Comparison of ENCODE assay signal across 1 cellular context in genomic region chr3:195909645-195910498, GRCh38.
TF ChIP-seq lines count a peak whose summit lies in the region.

No MANE protein-coding gene starts in this region.

TF ChIP-seq in K562, 482 proteins besides CTCF, POLR2A, EP300 and RAD21 (continued from another document and continues in another):
- TF ChIP-seq ZBTB12 (CRISPR knock-in tag; IDR thresholded peaks at IDR 0.05): no peak
- no peak for TF ChIP-seq MXI1 (IDR thresholded peaks at IDR 0.05; ENCODE audit: low read depth, low read length)
- no peak for TF ChIP-seq ZNF165 (CRISPR knock-in tag; IDR thresholded peaks at IDR 0.05; ENCODE audit: borderline replicate concordance)
- no peak for TF ChIP-seq USF2 (CRISPR knock-in tag; IDR thresholded peaks at IDR 0.05)
- no peak for TF ChIP-seq BMI1 (IDR thresholded peaks at IDR 0.05; ENCODE audit: low read length)
- TF ChIP-seq GTF2E2 (tag; IDR thresholded peaks at IDR 0.05): no peak
- TF ChIP-seq EHMT2 (IDR thresholded peaks at IDR 0.05): no peak
- no peak for TF ChIP-seq MNT (conservative IDR thresholded peaks at IDR 0.05)
- TF ChIP-seq ETV6 (IDR thresholded peaks at IDR 0.05; ENCODE audit: borderline replicate concordance in 1 of 2, low read depth in 2 of 2, low read length in 1 of 2): no peak
- TF ChIP-seq ETV6 (CRISPR knock-in tag; IDR thresholded peaks at IDR 0.05; ENCODE audit: borderline replicate concordance): no peak
- no peak for TF ChIP-seq BHLHE40 (IDR thresholded peaks at IDR 0.05; ENCODE audit: low read length)
- TF ChIP-seq TRIM28 (IDR thresholded peaks at IDR 0.05): no peak
- TF ChIP-seq TSHZ1 (CRISPR knock-in tag; IDR thresholded peaks at IDR 0.05): no peak
- TF ChIP-seq CBX1 (IDR thresholded peaks at IDR 0.05; ENCODE audit: low read depth): no peak
- no peak for TF ChIP-seq SMARCC2 (IDR thresholded peaks at IDR 0.05; ENCODE audit: low read depth)
- TF ChIP-seq ARID3A (IDR thresholded peaks at IDR 0.05; ENCODE audit: borderline replicate concordance, low read depth, low read length): no peak
- 0 out of 2 replicates have a peak, but pooled peaks have one; percentile 30 for TF ChIP-seq POLR2AphosphoS5 (IDR thresholded peaks at IDR 0.05; ENCODE audit: control insufficient read depth, insufficient read depth, low read depth, low read length)
- no peak for TF ChIP-seq HNRNPK (IDR thresholded peaks at IDR 0.05; ENCODE audit: low read depth, low read length, poor library complexity, severe bottlenecking)
- no peak for TF ChIP-seq SMAD2 (IDR thresholded peaks at IDR 0.05; ENCODE audit: low read depth, low read length)
- 0 out of 2 replicates have a peak, but pooled peaks have one; percentile 6 for TF ChIP-seq EGR1 (conservative IDR thresholded peaks at IDR 0.05)
- no peak for TF ChIP-seq HINFP (tag; conservative IDR thresholded peaks at IDR 0.05; ENCODE audit: low read depth)
- TF ChIP-seq TFAP4 (CRISPR knock-in tag; IDR thresholded peaks at IDR 0.05; ENCODE audit: borderline replicate concordance): no peak; the same call in 1 of the 2 replicates
- TF ChIP-seq CBFA2T2 (conservative IDR thresholded peaks at IDR 0.05): no peak
- TF ChIP-seq ZMIZ1 (IDR thresholded peaks at IDR 0.05; ENCODE audit: low read depth in 2 of 2, low read length in 2 of 2): peak in 1 of 2 experiments; percentile 41; a peak in 1 of 4 replicates
- no peak for TF ChIP-seq RERE (CRISPR knock-in tag; IDR thresholded peaks at IDR 0.05; ENCODE audit: borderline replicate concordance)
- no peak for TF ChIP-seq COPS2 (conservative IDR thresholded peaks at IDR 0.05)
- TF ChIP-seq GTF2F1 (IDR thresholded peaks at IDR 0.05; ENCODE audit: low read depth, low read length): no peak
- no peak for TF ChIP-seq RCOR1 (IDR thresholded peaks at IDR 0.05; ENCODE audit: borderline replicate concordance in 1 of 2, low read depth in 2 of 2, low read length in 2 of 2)
- TF ChIP-seq POU5F1 (IDR thresholded peaks at IDR 0.05; ENCODE audit: borderline replicate concordance, low read depth, low read length, partially characterized antibody): no peak
- TF ChIP-seq RFX5 (IDR thresholded peaks at IDR 0.05; ENCODE audit: low read depth, low read length): no peak
- no peak for TF ChIP-seq NCOR1 (IDR thresholded peaks at IDR 0.05)
- TF ChIP-seq BRD9 (IDR thresholded peaks at IDR 0.05; ENCODE audit: low read depth, partially characterized antibody): no peak
- no peak for TF ChIP-seq ARID1B (IDR thresholded peaks at IDR 0.05)
- TF ChIP-seq CREB1 (IDR thresholded peaks at IDR 0.05): no peak
- no peak for TF ChIP-seq CREB1 (CRISPR knock-in tag; IDR thresholded peaks at IDR 0.05)
- no peak for TF ChIP-seq NR4A1 (CRISPR knock-in tag; IDR thresholded peaks at IDR 0.05)
- no peak for TF ChIP-seq NR4A1 (tag; IDR thresholded peaks at IDR 0.05)
- no peak for TF ChIP-seq KLF6 (CRISPR knock-in tag; IDR thresholded peaks at IDR 0.05; ENCODE audit: borderline replicate concordance)
